8 cellular contexts compared by ENCODE assay signal in the genomic region with DNA sequence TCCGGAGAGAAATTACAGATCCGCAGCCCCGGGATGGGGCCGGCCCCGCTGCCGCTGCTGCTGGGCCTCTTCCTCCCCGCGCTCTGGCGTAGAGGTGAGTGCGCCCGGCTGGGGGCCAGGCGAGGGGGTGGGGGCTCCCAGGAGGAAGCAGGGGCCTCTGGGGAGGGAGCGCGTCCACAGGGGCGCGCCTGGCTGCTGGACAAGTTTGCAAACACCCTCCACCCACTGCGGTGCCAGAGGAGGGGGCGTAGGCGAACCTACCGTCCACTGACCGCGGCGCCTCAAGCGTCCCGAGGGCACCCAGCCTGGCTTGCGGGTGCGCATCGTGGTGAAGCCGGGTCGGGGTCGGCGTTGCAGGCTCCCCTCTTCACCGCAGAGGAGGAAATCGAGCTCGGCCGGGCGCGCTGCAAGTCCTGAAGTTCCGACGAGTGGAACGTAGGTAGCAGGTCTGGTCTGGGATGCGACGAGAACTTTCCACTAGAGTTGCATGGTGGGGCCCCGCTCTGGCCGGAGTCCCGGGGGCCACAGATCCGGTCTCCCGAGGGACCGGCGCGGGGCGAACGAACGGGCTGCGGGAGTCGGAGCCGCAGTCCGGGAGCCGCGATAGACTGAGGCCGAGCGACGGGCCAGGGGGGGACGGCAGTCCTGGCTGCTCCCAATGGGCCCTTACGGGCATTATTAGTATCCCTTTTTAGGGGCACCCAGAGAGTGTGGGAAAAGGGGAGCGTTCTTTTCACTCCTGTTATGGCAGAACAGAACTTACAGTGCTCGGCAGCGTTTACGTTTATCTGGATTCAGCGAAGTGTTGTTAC. TPM values are rescaled to one million over a fixed set of nuclear protein-coding genes. Genes with fewer than 3 reads are reported as not detected.
A peak's percentile ranks its signal among the peaks of the same experiment; 100 is the strongest.
DNase-seq lines count a peak whose midpoint lies in the region; ATAC-seq, FAIRE-seq and TF ChIP-seq lines count a peak whose summit lies in the region.

No MANE protein-coding gene starts in this region.

- H3K27ac ChIP-seq in sigmoid colon, result peak overlapping the region; percentile 80 to 90 (median 88)

- no peaks in the 10 kb centered on the region for H3K36me3 Mint-ChIP-seq in IgD-negative memory B cell
- no peaks in the 10 kb centered on the region for H3K36me3 Mint-ChIP-seq in activated naive CD4-positive, alpha-beta T cell treated with anti-CD3 and anti-CD28 coated beads for 36 hours (ENCODE audit: low read depth)

- TF ChIP-seq EP300 in sigmoid colon (IDR thresholded peaks at IDR 0.05), result no peak

- no peak overlapping the region for H3K27ac Mint-ChIP-seq in IgD-negative memory B cell
- H3K27ac Mint-ChIP-seq in activated naive CD4-positive, alpha-beta T cell treated with anti-CD3 and anti-CD28 coated beads for 36 hours, result no peak overlapping the region

- CTCF ChIA-PET in activated naive CD4-positive, alpha-beta T cell treated with anti-CD3 and anti-CD28 coated beads for 36 hours (lab: Charles Lee), result interaction anchor here (0.8 to 2.5 kb wide), 3 partner anchors 11 to 87 kb away, joined by 4 to 11 read pairs (median 4); no protein-coding TSS in a partner anchor

- peak; percentile 37 for DNase-seq in activated naive CD4-positive, alpha-beta T cell treated with anti-CD3 and anti-CD28 coated beads for 36 hours
- DNase-seq in left ventricle myocardium superior (no peak), sigmoid colon (peak; percentile 74), H54 (ENCODE audit: insufficient read length, low spot score) (no peak)

- H3K9me3 Mint-ChIP-seq in IgD-negative memory B cell, result no peaks in the 10 kb centered on the region
- H3K9me3 Mint-ChIP-seq in activated naive CD4-positive, alpha-beta T cell treated with anti-CD3 and anti-CD28 coated beads for 36 hours, result no peaks in the 10 kb centered on the region

- H3K4me3 Mint-ChIP-seq in IgD-negative memory B cell, result peak overlapping the region; percentile 73 to 87 (median 80)
- peak overlapping the region; percentile 55 for H3K4me3 Mint-ChIP-seq in activated naive CD4-positive, alpha-beta T cell treated with anti-CD3 and anti-CD28 coated beads for 36 hours

- H3K4me3 ChIP-seq in GM08714 (ENCODE audit: low read length) (peak overlapping the region; percentile 54), sigmoid colon (peak overlapping the region; percentile 70 to 80 (median 75))

- ATAC-seq in left ventricle myocardium superior (peak; percentile 33), HG03439 (IDR thresholded peaks at IDR 0.05; ENCODE audit: unreplicated experiment) (no peak), HG03095 (IDR thresholded peaks at IDR 0.05; ENCODE audit: unreplicated experiment) (no peak)

- intact Hi-C loops in activated naive CD4-positive, alpha-beta T cell treated with anti-CD3 and anti-CD28 coated beads for 36 hours (cut with micrococcal nuclease), result loop anchor here (1.0 kb wide), 1 partner anchor 149 kb away; no protein-coding TSS in a partner anchor
- intact Hi-C loops in left ventricle myocardium superior (cut with micrococcal nuclease), result no loop called here
- intact Hi-C loops in sigmoid colon (cut with DNase I), result loop anchor here (2.0 to 10.0 kb wide), 5 partner anchors 48 to 748 kb away; a partner anchor contains a TSS

- H3K4me1 ChIP-seq in sigmoid colon, result peaks cover 0 to 37% (median 26%) of the 10 kb centered on the region in 4 donors

- peaks cover 22% of the 10 kb centered on the region for H3K27me3 Mint-ChIP-seq in IgD-negative memory B cell
- H3K27me3 Mint-ChIP-seq in activated naive CD4-positive, alpha-beta T cell treated with anti-CD3 and anti-CD28 coated beads for 36 hours (ENCODE audit: low read depth), result peaks cover 18% of the 10 kb centered on the region

- no peak for FAIRE-seq in H54 (lab: Jason Lieb, UNC)

- peaks cover 5 to 13% (median 6%) of the 10 kb centered on the region in 3 donors for H3K4me1 Mint-ChIP-seq in IgD-negative memory B cell
- peaks cover 9% of the 10 kb centered on the region for H3K4me1 Mint-ChIP-seq in activated naive CD4-positive, alpha-beta T cell treated with anti-CD3 and anti-CD28 coated beads for 36 hours (ENCODE audit: low read depth)

- TF ChIP-seq POLR2A in sigmoid colon (IDR thresholded peaks at IDR 0.05) (peak in 1 of 2 donors; percentile 39), H54 (IDR thresholded peaks at IDR 0.05; ENCODE audit: low read depth, low read length) (no peak)

- H3K36me3 ChIP-seq in sigmoid colon, result no peaks in the 10 kb centered on the region

- WGBS in sigmoid colon, 2 donors, result 1% methylated on average over 70 of the region's 70 CpGs

- TF ChIP-seq CTCF in sigmoid colon (IDR thresholded peaks at IDR 0.05), result no peak

- no peaks in the 10 kb centered on the region for H3K27me3 ChIP-seq in sigmoid colon

- no peaks in the 10 kb centered on the region for H3K9me3 ChIP-seq in sigmoid colon

RNA-seq across cellular contexts. Expression of a gene that starts 0.5 kb away (rescaled TPM):
- 0.33 TPM for polyA plus RNA-seq in IgD-negative memory B cell
- under 1 TPM; 0.57 to 0.88 TPM for total RNA-seq in activated naive CD4-positive, alpha-beta T cell treated with anti-CD3 and anti-CD28 coated beads for 36 hours
- total RNA-seq in left ventricle myocardium superior, result 5.0 TPM
- total RNA-seq in sigmoid colon, result 10 to 100 TPM; 14.4 to 31.6 (median 26.0) TPM
- polyA plus RNA-seq in sigmoid colon, result 1 to 10 TPM; 2.4 to 6.2 (median 5.1) TPM

RNA-seq across cellular contexts. Expression of a gene that starts 14.9 kb away (rescaled TPM):
- polyA plus RNA-seq in IgD-negative memory B cell (20.7 TPM), sigmoid colon (10 to 100 TPM in 1 of 3 donors, 1 to 10 TPM in 2; 6.5 to 14.2 (median 8.4) TPM)
- total RNA-seq in activated naive CD4-positive, alpha-beta T cell treated with anti-CD3 and anti-CD28 coated beads for 36 hours, result 100 to 1,000 TPM in 1 of 2 experiments, 10 to 100 TPM in 1; 92.5 to 104 TPM
- total RNA-seq in left ventricle myocardium superior (18.5 TPM), sigmoid colon (10 to 100 TPM; 23.4 to 42.4 (median 41.4) TPM)

Comparison
In these comparisons a context has a peak if more than half of its experiments do, and no peak if none do; other contexts are left out.
1. DNase-seq: peak in activated naive CD4-positive, alpha-beta T cell treated with anti-CD3 and anti-CD28 coated beads for 36 hours (single experiment) and sigmoid colon (single experiment); none in left ventricle myocardium superior (single experiment) and H54 (single experiment).